Comparison of ENCODE assay signal across 14 cellular contexts in the genomic region with DNA sequence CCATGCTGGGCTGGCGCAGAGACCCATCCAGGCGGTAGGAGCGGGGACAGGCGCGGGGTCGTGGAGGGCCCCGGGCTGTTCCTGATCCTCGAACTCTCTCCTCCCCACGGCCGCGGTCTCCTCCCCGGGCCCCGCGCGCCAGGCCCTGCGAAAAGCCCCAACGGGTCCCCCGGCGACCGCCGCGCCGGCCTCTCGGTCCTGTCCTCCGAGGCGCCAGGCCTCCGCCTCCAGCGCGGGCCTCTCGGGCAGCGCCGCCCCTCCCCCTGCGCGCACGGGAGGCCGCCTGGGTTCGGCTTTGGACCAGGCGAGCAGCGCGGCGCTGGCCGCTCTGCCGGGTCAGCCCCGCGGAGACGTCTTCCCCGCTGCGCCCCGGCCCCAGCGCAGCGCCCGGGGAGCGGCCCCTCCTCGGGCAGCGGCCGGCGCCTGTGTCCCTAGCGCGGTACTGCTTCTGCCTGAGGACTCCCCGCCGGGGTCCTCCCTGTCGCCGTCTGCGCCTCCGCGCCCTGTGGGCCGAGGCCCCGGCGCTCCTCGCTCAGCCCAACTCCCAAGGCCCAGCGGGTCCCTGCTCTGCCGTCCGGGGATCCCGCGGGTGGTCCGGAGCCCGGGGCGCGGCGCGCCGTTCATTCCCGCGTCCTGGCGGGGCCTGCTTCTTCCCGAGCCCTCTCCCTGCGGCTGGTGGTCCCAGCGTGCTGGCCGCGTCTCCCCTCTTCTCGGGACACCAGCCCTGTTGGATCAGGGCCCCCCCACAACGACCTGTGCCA. TPM values are rescaled to one million over a fixed set of nuclear protein-coding genes. Genes with fewer than 3 reads are reported as not detected.
DNase-seq lines count a peak whose midpoint lies in the region; ATAC-seq and TF ChIP-seq lines count a peak whose summit lies in the region.
"Had no signal": no experiment of that assay in that cellular context is flagged by ENCODE, and none has a peak within 500 bp of the region (broad histone marks: within the 10 kb centered on the region; RNA-seq: fewer than 3 reads in every experiment).

No MANE protein-coding gene starts in this region.

- TF ChIP-seq CTCF in left ventricle myocardium inferior (IDR thresholded peaks at IDR 0.05; ENCODE audit: borderline replicate concordance) (no peak), nephron (IDR thresholded peaks at IDR 0.05; ENCODE audit: unreplicated experiment in 3 of 3) (no peak), upper lobe of left lung (IDR thresholded peaks at IDR 0.05) (no peak), GM10266 (IDR thresholded peaks at IDR 0.05; ENCODE audit: control insufficient read depth, insufficient read depth, low read depth, missing control alignments) (no peak)

- intact Hi-C loops in left ventricle myocardium inferior (cut with micrococcal nuclease): no loop called here

- peak overlapping the region in 2 of 3 experiments; percentile 64 to 83 for H3K27ac Mint-ChIP-seq in nephron
- H3K27ac Mint-ChIP-seq: activated naive CD8-positive, alpha-beta T cell treated with anti-CD3 and anti-CD28 coated beads for 36 hours; CD4-positive, alpha-beta memory T cell had no signal

- no peaks in the 10 kb centered on the region for H3K36me3 ChIP-seq in left ventricle myocardium inferior
- no peaks in the 10 kb centered on the region for H3K36me3 ChIP-seq in upper lobe of left lung

- TF ChIP-seq EP300 in upper lobe of left lung (IDR thresholded peaks at IDR 0.05): no peak

- WGBS in upper lobe of left lung, 2 donors: 21% methylated on average over 10 to 26 of the region's 92 CpGs

- DNase-seq in astrocyte of the hippocampus (ENCODE audit: low read depth, low spot score) (peak; percentile 38), left ventricle myocardium inferior (no peak), upper lobe of left lung (peak in 1 of 2 donors; percentile 84), GM10266 (ENCODE audit: extremely low spot score) (no peak)
- no peak for DNase-seq in activated T-cell treated with anti-CD3 and anti-CD28 coated beads, Interleukin-2, amount 50 U/mL, for 48 hours
- DNase-seq: activated naive CD8-positive, alpha-beta T cell treated with anti-CD3 and anti-CD28 coated beads for 36 hours; CD4-positive, alpha-beta memory T cell; NCI-H1930; stimulated activated CD4-positive, alpha-beta T cell treated with anti-CD3 and anti-CD28 coated beads, Interleukin-4, amount 100 ng/mL, for 4 hours; stimulated activated naive CD4-positive, alpha-beta T cell treated with Interleukin-2 at 50 U/mL for 16 hours had no signal

- H3K4me3 Mint-ChIP-seq in nephron: peak overlapping the region; percentile 81 to 83 (median 82)
- H3K4me3 Mint-ChIP-seq: activated naive CD8-positive, alpha-beta T cell treated with anti-CD3 and anti-CD28 coated beads for 36 hours; CD4-positive, alpha-beta memory T cell had no signal

- H3K9me3 ChIP-seq in left ventricle myocardium inferior (replicated peaks): peaks cover 7% of the 10 kb centered on the region
- no peaks in the 10 kb centered on the region for H3K9me3 ChIP-seq in upper lobe of left lung

- peaks cover 27% of the 10 kb centered on the region for H3K36me3 Mint-ChIP-seq in nephron (ENCODE audit: low read depth)
- H3K36me3 Mint-ChIP-seq: activated naive CD8-positive, alpha-beta T cell treated with anti-CD3 and anti-CD28 coated beads for 36 hours; CD4-positive, alpha-beta memory T cell had no signal

- TF ChIP-seq POLR2A in upper lobe of left lung (IDR thresholded peaks at IDR 0.05): no peak

- H3K4me1 ChIP-seq in left ventricle myocardium inferior (peaks cover 8% of the 10 kb centered on the region), upper lobe of left lung (peaks cover 0 to 9% (median 0%) of the 10 kb centered on the region in 4 donors)

- H3K4me1 Mint-ChIP-seq in nephron: peaks cover 8% of the 10 kb centered on the region
- H3K4me1 Mint-ChIP-seq: activated naive CD8-positive, alpha-beta T cell treated with anti-CD3 and anti-CD28 coated beads for 36 hours had no signal

- ATAC-seq in upper lobe of left lung (ENCODE audit: low FRiP score in 2 of 2): peak in 1 of 2 donors; percentile 28
- no peak for ATAC-seq in HG02840 (IDR thresholded peaks at IDR 0.05; ENCODE audit: low FRiP score, unreplicated experiment)

- peaks cover 15% of the 10 kb centered on the region for H3K9me3 Mint-ChIP-seq in nephron

- H3K27me3 ChIP-seq in left ventricle myocardium inferior (ENCODE audit: low read depth) (peaks cover 41% of the 10 kb centered on the region), upper lobe of left lung (peaks cover 0 to 13% (median 5%) of the 10 kb centered on the region in 4 donors)

- H3K27me3 Mint-ChIP-seq in nephron (ENCODE audit: low read depth): peaks cover 33% of the 10 kb centered on the region

- H3K27ac ChIP-seq in left ventricle myocardium inferior (replicated peaks) (no peak overlapping the region), upper lobe of left lung (no peak overlapping the region)
- H3K27ac ChIP-seq: KMS-11 had no signal

- peak overlapping the region; percentile 56 for H3K4me3 ChIP-seq in left ventricle myocardium inferior
- H3K4me3 ChIP-seq in upper lobe of left lung: peak overlapping the region in 3 of 4 donors; percentile 25 to 34 (median 33)

RNA-seq across cellular contexts. Expression of a gene that starts 13.4 kb away (rescaled TPM):
- total RNA-seq in left ventricle myocardium inferior (27.4 TPM), upper lobe of left lung (1 to 10 TPM in 5 of 6 donors, under 1 TPM in 1; 0.61 to 3.1 (median 1.5) TPM)
- total RNA-seq: pulmonary artery endothelial cell had no signal

RNA-seq across cellular contexts. Expression of a gene that starts 50.1 kb away (rescaled TPM):
- total RNA-seq in left ventricle myocardium inferior (20.0 TPM), upper lobe of left lung (10 to 100 TPM; 28.8 to 81.7 (median 35.0) TPM)
